14 cellular contexts compared by ENCODE assay signal in genomic region chr14:52356025-52356424, GRCh38. TPM values are rescaled to one million over a fixed set of nuclear protein-coding genes. Genes with fewer than 3 reads are reported as not detected.
DNase-seq lines count a peak whose midpoint lies in the region; ATAC-seq and TF ChIP-seq lines count a peak whose summit lies in the region.
"Had no signal": no experiment of that assay in that cellular context is flagged by ENCODE, and none has a peak within 500 bp of the region (broad histone marks: within the 10 kb centered on the region; RNA-seq: fewer than 3 reads in every experiment).

No MANE protein-coding gene starts in this region.

- intact Hi-C loops in activated T-helper 1 cell treated with anti-CD3 and anti-CD28 coated beads, Interleukin-12 subunit alpha, Interleukin-12 subunit beta, Interleukin-2, Interleukin-4 antibody, amounts not matched to agents 30 ng/mL and 10 ng/mL and 1 ng/mL, durations not matched to agents 14 hours and 24 hours and 36 hours (cut with micrococcal nuclease), result no loop called here

- peaks cover 1% of the 10 kb centered on the region for H3K27me3 Mint-ChIP-seq in activated T-helper 1 cell treated with anti-CD3 and anti-CD28 coated beads, Interleukin-12 subunit alpha, Interleukin-12 subunit beta, Interleukin-2, Interleukin-4 antibody, amounts not matched to agents 30 ng/mL and 10 ng/mL and 1 ng/mL, durations not matched to agents 14 hours and 24 hours and 36 hours (ENCODE audit: insufficient read depth)
- no peaks in the 10 kb centered on the region for H3K27me3 Mint-ChIP-seq in natural killer cell treated with Interleukin-12 subunit alpha and Interleukin-12 subunit beta and Interleukin-15 and Interleukin-18, amount 100 ng/mL, for 72 hours
- peaks cover 5% of the 10 kb centered on the region for H3K27me3 Mint-ChIP-seq in activated T-cell treated with anti-CD3 and anti-CD28 coated beads, Interleukin-2, amount 50 U/mL, for 72 hours (ENCODE audit: low read depth)
- no peaks in the 10 kb centered on the region for H3K27me3 Mint-ChIP-seq in endothelial cell (ENCODE audit: unreplicated experiment)

- H3K4me1 Mint-ChIP-seq in activated T-helper 1 cell treated with anti-CD3 and anti-CD28 coated beads, Interleukin-12 subunit alpha, Interleukin-12 subunit beta, Interleukin-2, Interleukin-4 antibody, amounts not matched to agents 30 ng/mL and 10 ng/mL and 1 ng/mL, durations not matched to agents 14 hours and 24 hours and 36 hours (ENCODE audit: low read depth), result peaks cover 61% of the 10 kb centered on the region
- H3K4me1 Mint-ChIP-seq in natural killer cell treated with Interleukin-12 subunit alpha and Interleukin-12 subunit beta and Interleukin-15 and Interleukin-18, amount 100 ng/mL, for 72 hours (ENCODE audit: low read depth in 2 of 2), result peaks cover 55 to 63% of the 10 kb centered on the region in 2 donors
- H3K4me1 Mint-ChIP-seq in activated T-cell treated with anti-CD3 and anti-CD28 coated beads, Interleukin-2, amount 50 U/mL, for 72 hours (ENCODE audit: low read depth), result peaks cover 41% of the 10 kb centered on the region
- no peaks in the 10 kb centered on the region for H3K4me1 Mint-ChIP-seq in endothelial cell (ENCODE audit: unreplicated experiment)

- H3K4me3 Mint-ChIP-seq in activated T-helper 1 cell treated with anti-CD3 and anti-CD28 coated beads, Interleukin-12 subunit alpha, Interleukin-12 subunit beta, Interleukin-2, Interleukin-4 antibody, amounts not matched to agents 30 ng/mL and 10 ng/mL and 1 ng/mL, durations not matched to agents 14 hours and 24 hours and 36 hours, result no peak overlapping the region
- peak overlapping the region; percentile 81 for H3K4me3 Mint-ChIP-seq in natural killer cell treated with Interleukin-12 subunit alpha and Interleukin-12 subunit beta and Interleukin-15 and Interleukin-18, amount 100 ng/mL, for 72 hours
- no peak overlapping the region for H3K4me3 Mint-ChIP-seq in activated T-cell treated with anti-CD3 and anti-CD28 coated beads, Interleukin-2, amount 50 U/mL, for 72 hours
- H3K4me3 Mint-ChIP-seq in endothelial cell (ENCODE audit: unreplicated experiment), result no peak overlapping the region
- H3K4me3 Mint-ChIP-seq: activated naive CD4-positive, alpha-beta T cell treated with anti-CD3 and anti-CD28 coated beads, Interleukin-2, amount 10 ng/mL, durations not matched to agents 7 days and 5 days; CD8-positive, alpha-beta T cell had no signal

- H3K36me3 Mint-ChIP-seq in activated T-helper 1 cell treated with anti-CD3 and anti-CD28 coated beads, Interleukin-12 subunit alpha, Interleukin-12 subunit beta, Interleukin-2, Interleukin-4 antibody, amounts not matched to agents 30 ng/mL and 10 ng/mL and 1 ng/mL, durations not matched to agents 14 hours and 24 hours and 36 hours (ENCODE audit: low read depth), result peaks cover 4% of the 10 kb centered on the region
- peaks cover 9% of the 10 kb centered on the region for H3K36me3 Mint-ChIP-seq in natural killer cell treated with Interleukin-12 subunit alpha and Interleukin-12 subunit beta and Interleukin-15 and Interleukin-18, amount 100 ng/mL, for 72 hours
- peaks cover 0 to 2% of the 10 kb centered on the region in 2 donors for H3K36me3 Mint-ChIP-seq in activated T-cell treated with anti-CD3 and anti-CD28 coated beads, Interleukin-2, amount 50 U/mL, for 72 hours (ENCODE audit: insufficient read depth in 2 of 2)
- no peaks in the 10 kb centered on the region for H3K36me3 Mint-ChIP-seq in endothelial cell (ENCODE audit: low read depth, unreplicated experiment)
- H3K36me3 Mint-ChIP-seq: CD8-positive, alpha-beta T cell had no signal

- no peaks in the 10 kb centered on the region for H3K9me3 Mint-ChIP-seq in activated T-helper 1 cell treated with anti-CD3 and anti-CD28 coated beads, Interleukin-12 subunit alpha, Interleukin-12 subunit beta, Interleukin-2, Interleukin-4 antibody, amounts not matched to agents 30 ng/mL and 10 ng/mL and 1 ng/mL, durations not matched to agents 14 hours and 24 hours and 36 hours
- peaks cover 4% of the 10 kb centered on the region for H3K9me3 Mint-ChIP-seq in natural killer cell treated with Interleukin-12 subunit alpha and Interleukin-12 subunit beta and Interleukin-15 and Interleukin-18, amount 100 ng/mL, for 72 hours
- H3K9me3 Mint-ChIP-seq in activated T-cell treated with anti-CD3 and anti-CD28 coated beads, Interleukin-2, amount 50 U/mL, for 72 hours, result no peaks in the 10 kb centered on the region
- H3K9me3 Mint-ChIP-seq in endothelial cell (ENCODE audit: unreplicated experiment), result no peaks in the 10 kb centered on the region
- H3K9me3 Mint-ChIP-seq: CD8-positive, alpha-beta T cell had no signal

- no peak for ATAC-seq in natural killer cell treated with Interleukin-12 subunit alpha and Interleukin-12 subunit beta and Interleukin-15 and Interleukin-18, amount 100 ng/mL, for 72 hours
- no peak for ATAC-seq in HG03097 (IDR thresholded peaks at IDR 0.05; ENCODE audit: low FRiP score, unreplicated experiment)
- no peak for ATAC-seq in activated T-cell treated with anti-CD3 and anti-CD28 coated beads, Interleukin-2, amount 50 U/mL, for 72 hours (replicated peaks in 1 of 2)
- ATAC-seq: CD8-positive, alpha-beta T cell; sciatic nerve had no signal

- peak overlapping the region; percentile 56 for H3K27ac Mint-ChIP-seq in activated T-helper 1 cell treated with anti-CD3 and anti-CD28 coated beads, Interleukin-12 subunit alpha, Interleukin-12 subunit beta, Interleukin-2, Interleukin-4 antibody, amounts not matched to agents 30 ng/mL and 10 ng/mL and 1 ng/mL, durations not matched to agents 14 hours and 24 hours and 36 hours
- H3K27ac Mint-ChIP-seq in natural killer cell treated with Interleukin-12 subunit alpha and Interleukin-12 subunit beta and Interleukin-15 and Interleukin-18, amount 100 ng/mL, for 72 hours, result peak overlapping the region; percentile 92 to 100
- H3K27ac Mint-ChIP-seq in activated T-cell treated with anti-CD3 and anti-CD28 coated beads, Interleukin-2, amount 50 U/mL, for 72 hours, result no peak overlapping the region
- H3K27ac Mint-ChIP-seq in endothelial cell (ENCODE audit: unreplicated experiment), result no peak overlapping the region
- H3K27ac Mint-ChIP-seq: CD8-positive, alpha-beta T cell had no signal

- peak; percentile 28 for DNase-seq in EL
- DNase-seq in NCI-H1105 treated with DMSO at 0.1 percent for 48 hours (lab: John Stamatoyannopoulos, UW), result peak; percentile 90
- no peak for DNase-seq in activated T-helper 1 cell treated with anti-CD3 and anti-CD28 coated beads, Interleukin-12 subunit alpha, Interleukin-12 subunit beta, Interleukin-2, Interleukin-4 antibody, amounts not matched to agents 30 ng/mL and 10 ng/mL and 1 ng/mL, durations not matched to agents 14 hours and 24 hours and 36 hours (ENCODE audit: low spot score)
- DNase-seq in natural killer cell treated with Interleukin-12 subunit alpha and Interleukin-12 subunit beta and Interleukin-15 and Interleukin-18, amount 100 ng/mL, for 72 hours (ENCODE audit: low spot score), result no peak
- no peak for DNase-seq in NK-92 (lab: John Stamatoyannopoulos, UW; ENCODE audit: unreplicated experiment)
- no peak for DNase-seq in activated T-cell treated with anti-CD3 and anti-CD28 coated beads, Interleukin-2, amount 50 U/mL, for 72 hours
- no peak for DNase-seq in endothelial cell (ENCODE audit: low spot score)
- DNase-seq: activated CD4-positive, alpha-beta T cell treated with anti-CD3 and anti-CD28 coated beads, Interleukin-2, amount 50 U/mL, for 48 hours; activated naive CD4-positive, alpha-beta T cell treated with anti-CD3 and anti-CD28 coated beads, Interleukin-2, amount 10 ng/mL, durations not matched to agents 7 days and 5 days; CD8-positive, alpha-beta T cell; islet precursor cell had no signal

- no peak for TF ChIP-seq CTCF in endothelial cell (IDR thresholded peaks at IDR 0.05; ENCODE audit: unreplicated experiment)

RNA-seq across cellular contexts. Expression of gene PTGER2, which starts 41.9 kb away (rescaled TPM):
- total RNA-seq in activated T-helper 1 cell treated with anti-CD3 and anti-CD28 coated beads, Interleukin-12 subunit alpha, Interleukin-12 subunit beta, Interleukin-2, Interleukin-4 antibody, amounts not matched to agents 30 ng/mL and 10 ng/mL and 1 ng/mL, durations not matched to agents 14 hours and 24 hours and 36 hours, result 67.4 and 67.9 TPM in 2 replicates
- total RNA-seq in natural killer cell treated with Interleukin-12 subunit alpha and Interleukin-12 subunit beta and Interleukin-15 and Interleukin-18, amount 100 ng/mL, for 72 hours, result 10 to 100 TPM; 94.5 to 96.0 TPM
- total RNA-seq in activated T-cell treated with anti-CD3 and anti-CD28 coated beads, Interleukin-2, amount 50 U/mL, for 72 hours, result 1 to 10 TPM; 6.2 to 9.6 TPM
- not detected for total RNA-seq in endothelial cell (ENCODE audit: unreplicated experiment)
- total RNA-seq: OCI-LY7 had no signal

Comparison
In these comparisons a context has a peak if more than half of its experiments do, and no peak if none do; other contexts are left out.
1. DNase-seq: peak in EL (single experiment) and NCI-H1105 treated with DMSO at 0.1 percent for 48 hours (single experiment); none in activated T-helper 1 cell treated with anti-CD3 and anti-CD28 coated beads, Interleukin-12 subunit alpha, Interleukin-12 subunit beta, Interleukin-2, Interleukin-4 antibody, amounts not matched to agents 30 ng/mL and 10 ng/mL and 1 ng/mL, durations not matched to agents 14 hours and 24 hours and 36 hours (single experiment), natural killer cell treated with Interleukin-12 subunit alpha and Interleukin-12 subunit beta and Interleukin-15 and Interleukin-18, amount 100 ng/mL, for 72 hours (single experiment), NK-92 (single experiment), activated T-cell treated with anti-CD3 and anti-CD28 coated beads, Interleukin-2, amount 50 U/mL, for 72 hours (0 of 2) and endothelial cell (single experiment).
2. H3K27ac Mint-ChIP-seq: peak in activated T-helper 1 cell treated with anti-CD3 and anti-CD28 coated beads, Interleukin-12 subunit alpha, Interleukin-12 subunit beta, Interleukin-2, Interleukin-4 antibody, amounts not matched to agents 30 ng/mL and 10 ng/mL and 1 ng/mL, durations not matched to agents 14 hours and 24 hours and 36 hours (single experiment) and natural killer cell treated with Interleukin-12 subunit alpha and Interleukin-12 subunit beta and Interleukin-15 and Interleukin-18, amount 100 ng/mL, for 72 hours (2 of 2); none in activated T-cell treated with anti-CD3 and anti-CD28 coated beads, Interleukin-2, amount 50 U/mL, for 72 hours (single experiment) and endothelial cell (single experiment).